In genomic region chr11:16986434-16987204, GRCh38 we compare ENCODE assay signal across 1 cellular context.
TF ChIP-seq lines count a peak whose summit lies in the region.

No MANE protein-coding gene starts in this region.

TF ChIP-seq in Ishikawa, 13 proteins besides CTCF, POLR2A, EP300 and RAD21 (continued from another document):
- TF ChIP-seq FOXM1 (IDR thresholded peaks at IDR 0.05; ENCODE audit: borderline replicate concordance, low read depth) (no peak; the same call in 1 of the 2 replicates), EGR1 (IDR thresholded peaks at IDR 0.05) (no peak), TAF1 (IDR thresholded peaks at IDR 0.05; ENCODE audit: low read depth) (no peak), TEAD4 (IDR thresholded peaks at IDR 0.05) (peak; percentile 68), USF1 (IDR thresholded peaks at IDR 0.05) (no peak)
